In the genomic region with DNA sequence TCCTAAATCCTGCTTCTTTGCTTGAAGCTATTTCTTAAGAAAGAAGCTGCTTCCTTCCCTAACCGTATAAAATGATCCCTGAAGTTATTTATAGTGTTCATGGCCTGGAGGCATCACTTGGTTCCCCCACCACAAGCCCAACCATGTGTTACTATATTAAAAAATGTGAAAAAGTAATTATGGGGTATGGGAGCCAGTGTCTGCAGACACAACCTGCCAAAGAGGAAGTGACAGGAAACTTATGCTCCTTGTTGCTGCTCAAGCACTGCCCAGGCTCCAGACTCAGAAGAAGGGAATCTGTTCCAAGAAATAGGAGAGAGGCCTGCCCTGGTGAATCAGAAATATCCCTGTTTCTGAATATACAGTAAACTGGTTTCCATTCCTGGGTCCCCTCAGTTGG, we compare ENCODE assay signal across 1 cellular context.
TF ChIP-seq lines count a peak whose summit lies in the region.

No MANE protein-coding gene starts in this region.

TF ChIP-seq in HepG2, 621 proteins besides CTCF, POLR2A, EP300 and RAD21 (continued from another document):
- TF ChIP-seq, protein P1, sequence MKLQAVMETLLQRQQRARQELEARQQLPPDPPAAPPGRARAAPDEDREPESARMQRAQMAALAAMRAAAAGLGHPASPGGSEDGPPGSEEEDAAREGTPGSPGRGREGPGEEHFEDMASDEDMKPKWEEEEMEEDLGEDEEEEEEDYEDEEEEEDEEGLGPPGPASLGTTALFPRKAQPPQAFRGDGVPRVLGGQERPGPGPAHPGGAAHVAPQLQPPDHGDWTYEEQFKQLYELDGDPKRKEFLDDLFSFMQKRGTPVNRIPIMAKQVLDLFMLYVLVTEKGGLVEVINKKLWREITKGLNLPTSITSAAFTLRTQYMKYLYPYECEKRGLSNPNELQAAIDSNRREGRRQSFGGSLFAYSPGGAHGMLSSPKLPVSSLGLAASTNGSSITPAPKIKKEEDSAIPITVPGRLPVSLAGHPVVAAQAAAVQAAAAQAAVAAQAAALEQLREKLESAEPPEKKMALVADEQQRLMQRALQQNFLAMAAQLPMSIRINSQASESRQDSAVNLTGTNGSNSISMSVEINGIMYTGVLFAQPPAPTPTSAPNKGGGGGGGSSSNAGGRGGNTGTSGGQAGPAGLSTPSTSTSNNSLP (IDR thresholded peaks at IDR 0.05; ENCODE audit: low read depth, low read length) = no peak
- TF ChIP-seq SATB2 (CRISPR knock-in tag; IDR thresholded peaks at IDR 0.05) (no peak), ZFP62 (CRISPR knock-in tag; IDR thresholded peaks at IDR 0.05) (no peak), SMC3 (IDR thresholded peaks at IDR 0.05; ENCODE audit: low read length) (no peak), ZBTB43 (CRISPR knock-in tag; conservative IDR thresholded peaks at IDR 0.05) (no peak), ZNF550 (CRISPR knock-in tag; IDR thresholded peaks at IDR 0.05; ENCODE audit: borderline replicate concordance) (no peak), HINFP (CRISPR knock-in tag; IDR thresholded peaks at IDR 0.05; ENCODE audit: low read depth) (no peak)
- TF ChIP-seq, protein P2, sequence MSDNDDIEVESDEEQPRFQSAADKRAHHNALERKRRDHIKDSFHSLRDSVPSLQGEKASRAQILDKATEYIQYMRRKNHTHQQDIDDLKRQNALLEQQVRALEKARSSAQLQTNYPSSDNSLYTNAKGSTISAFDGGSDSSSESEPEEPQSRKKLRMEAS (IDR thresholded peaks at IDR 0.05) = no peak
